ENCODE assay signal across 23 cellular contexts in genomic region chr6:160967351-160967750, GRCh38.
"Had no signal": no experiment of that assay in that cellular context is flagged by ENCODE, and none has a peak within 500 bp of the region (broad histone marks: within the 10 kb centered on the region; RNA-seq: fewer than 3 reads in every experiment).

No MANE protein-coding gene starts in this region.

- H3K9me3 ChIP-seq: ascending aorta, Peyer's patch had no signal

- DNase-seq: activated CD4-positive, alpha-beta T cell treated with anti-CD3 and anti-CD28 coated beads, Interleukin-2, amount 10 ng/mL, durations not matched to agents 24 days and 14 days; activated CD4-positive, alpha-beta T cell treated with anti-CD3 and anti-CD28 coated beads, Interleukin-2, amount 50 U/mL, for 4 hours; activated CD8-positive, alpha-beta T cell treated with anti-CD3 and anti-CD28 coated beads for 36 hours; activated effector memory CD4-positive, alpha-beta T cell treated with anti-CD3 and anti-CD28 coated beads, Interleukin-2, amount 50 U/mL, for 16 hours; activated naive CD4-positive, alpha-beta T cell; activated naive CD8-positive, alpha-beta T cell treated with anti-CD3 and anti-CD28 coated beads, Interleukin-2, amount 10 ng/mL, durations not matched to agents 7 days and 5 days; activated T-cell treated with anti-CD3 and anti-CD28 coated beads, Interleukin-2, amount 50 U/mL, for 1 hour; activated T-cell treated with anti-CD3 and anti-CD28 coated beads, Interleukin-2, amount 50 U/mL, for 72 hours; amygdala; NCI-H1048; NCI-H1436 treated with DMSO at 0.1 percent for 48 hours; NCI-H1694 treated with DMSO at 0.1 percent for 48 hours; NCI-H2029; NCI-H345; NCI-H524 treated with DMSO at 0.1 percent for 48 hours; NK-92 treated with Interleukin-12 subunit alpha and Interleukin-12 subunit beta, amount 100 ng/mL, for 24 hours; PC-3; Peyer's patch; RPMI8226; T1000 had no signal

- H3K27ac ChIP-seq: ascending aorta, cardiac muscle cell, Peyer's patch had no signal

- H3K27me3 ChIP-seq: ascending aorta, cardiac muscle cell, Peyer's patch had no signal

- ATAC-seq: activated CD8-positive, alpha-beta T cell treated with anti-CD3 and anti-CD28 coated beads for 36 hours; activated T-cell treated with anti-CD3 and anti-CD28 coated beads, Interleukin-2, amount 50 U/mL, for 72 hours; activated T-helper 17 cell treated with anti-CD3 and anti-CD28 coated beads, Interleukin-2, amount 50 U/mL, for 72 hours; PC-3 had no signal

- H3K4me1 ChIP-seq: ascending aorta, Peyer's patch had no signal

- H3K4me3 ChIP-seq: ascending aorta, cardiac muscle cell, Peyer's patch had no signal

- H3K36me3 ChIP-seq: ascending aorta, cardiac muscle cell, Peyer's patch had no signal
